ENCODE assay signal across 8 cellular contexts in genomic region chrX:107825698-107826285, GRCh38. TPM values are rescaled to one million over a fixed set of nuclear protein-coding genes. Genes with fewer than 3 reads are reported as not detected.
DNase-seq lines count a peak whose midpoint lies in the region; ATAC-seq and TF ChIP-seq lines count a peak whose summit lies in the region.

Gene MID2, plus strand, starts transcription at chrX:107825866. Its CDS starts 561 bp downstream, at chrX:107826427.

- TF ChIP-seq CTCF in mammary epithelial cell (conservative IDR thresholded peaks at IDR 0.05 in 1 of 2, IDR thresholded peaks at IDR 0.05 in 1 of 2; ENCODE audit: extremely low read depth in 1 of 2, insufficient read depth in 1 of 2, low read depth in 1 of 2, low read length in 2 of 2) = no peak
- TF ChIP-seq CTCF in spleen (IDR thresholded peaks at IDR 0.05 in 8 of 11, conservative IDR thresholded peaks at IDR 0.05 in 3 of 11) = no peak

- in situ Hi-C loops in mammary epithelial cell (cut with MboI; ENCODE audit: low sequenced_read_pairs in 2 of 2) = no loop called here

- H3K4me3 ChIP-seq in mammary epithelial cell (replicated peaks in 1 of 3; ENCODE audit: insufficient read depth in 1 of 3, low read depth in 2 of 3, low read length in 3 of 3) (peak within 1 kb of the TSS; percentile 45 to 60 (median 58)), spleen (peak within 1 kb of the TSS; percentile 27 to 70 (median 38))

- H3K4me2 ChIP-seq in mammary epithelial cell (ENCODE audit: insufficient read depth, low read depth, low read length) = peak within 1 kb of the TSS; percentile 78

- H3K79me2 ChIP-seq in mammary epithelial cell (ENCODE audit: insufficient read depth, low read length) = peaks cover 33% of the 10 kb centered on the region

- peak; percentile 20 for DNase-seq in 8988T
- DNase-seq in HT-29 (ENCODE audit: low spot score) = peak; percentile 52
- peak; percentile 13 for DNase-seq in T-helper 22 cell (ENCODE audit: low read depth)
- peak; percentile 67 for DNase-seq in mammary epithelial cell
- DNase-seq in iris pigment epithelial cell (ENCODE audit: low read depth) = peak; percentile 57
- DNase-seq in spleen = peak; percentile 80
- no peak for DNase-seq in NOMO-1 (lab: John Stamatoyannopoulos, UW; ENCODE audit: unreplicated experiment in 2 of 2)

- 27% methylated on average over 11 of the region's 43 CpGs for WGBS in mammary epithelial cell (ENCODE audit: low coverage, missing lambda C conversion rate)
- WGBS in spleen, 5 donors = 1 to 56% (median 5%) methylated on average over 4 to 43 of the region's 43 CpGs

- H3K27ac ChIP-seq in mammary epithelial cell (ENCODE audit: insufficient read depth, low read depth, low read length) = peak within 1 kb of the TSS; percentile 41
- peak within 1 kb of the TSS; percentile 66 to 87 (median 84) for H3K27ac ChIP-seq in spleen

- H3K36me3 ChIP-seq in mammary epithelial cell (ENCODE audit: insufficient read depth, low read length) = no peaks in the 10 kb centered on the region
- no peaks in the 10 kb centered on the region for H3K36me3 ChIP-seq in spleen

- H2AFZ ChIP-seq in mammary epithelial cell (ENCODE audit: low read depth, low read length) = peak within 1 kb of the TSS; percentile 85

- ATAC-seq in GM18909 (IDR thresholded peaks at IDR 0.05; ENCODE audit: poor library complexity, unreplicated experiment) = peak; percentile 43

- H3K4me1 ChIP-seq in mammary epithelial cell (ENCODE audit: insufficient read depth, low read length) (no peaks in the 10 kb centered on the region), spleen (peaks cover 0 to 8% (median 0%) of the 10 kb centered on the region in 6 donors)

- H3K9ac ChIP-seq in mammary epithelial cell (ENCODE audit: insufficient read depth, low read length) = peak within 1 kb of the TSS; percentile 59

- TF ChIP-seq POLR2A in spleen (IDR thresholded peaks at IDR 0.05) = no peak

- H3K27me3 ChIP-seq in mammary epithelial cell (ENCODE audit: insufficient read depth, low read length) (peaks cover 2% of the 10 kb centered on the region), spleen (replicated peaks in 1 of 7) (peaks cover 0 to 34% (median 0%) of the 10 kb centered on the region in 7 donors)

- BruUV-seq in mammary epithelial cell (replicated peaks; lab: Mats Ljungman, UMichigan) = no TSS peak

- dilution Hi-C loops in mammary epithelial cell (cut with HindIII; ENCODE audit: low sequenced_read_pairs) = no loop called here

- CTCF ChIA-PET in mammary epithelial cell (lab: Charles Lee; ENCODE audit: low non-redundant PET) = no interaction called here

- H3K9me3 ChIP-seq in mammary epithelial cell (replicated peaks; ENCODE audit: insufficient read depth, low read length) = no peaks in the 10 kb centered on the region
- no peaks in the 10 kb centered on the region for H3K9me3 ChIP-seq in spleen

- intact Hi-C loops in mammary epithelial cell (cut with micrococcal nuclease) (loop anchor here (1.0 to 5.0 kb wide), 2 partner anchors 42 to 48 kb away; partner anchors contain the start of gene NCBP2L), spleen (cut with DNase I; ENCODE audit: low total_unique reads) (no loop called here)

- H4K20me1 ChIP-seq in mammary epithelial cell (ENCODE audit: insufficient read depth, low read length) = no peaks in the 10 kb centered on the region

RNA-seq across cellular contexts. Expression of gene MID2, which starts in this region (rescaled TPM):
- total RNA-seq in HT-29 (2014; rRNA removed; shearing (Covaris generic)) = 0.58 and 1.2 TPM in 2 replicates
- total RNA-seq in mammary epithelial cell (10 to 100 TPM; 22.1 to 52.2 TPM), spleen (10 to 100 TPM in 6 of 7 donors, 1 to 10 TPM in 1; 9.1 to 11.9 (median 10.9) TPM)
- polyA plus RNA-seq in mammary epithelial cell (8.8 TPM), spleen (1 to 10 TPM in 1 of 3 donors, under 1 TPM in 2; 0.50 to 1.9 (median 0.72) TPM)
- 86.2 TPM for polyA minus RNA-seq in mammary epithelial cell

Comparison
In these comparisons a context has a peak if more than half of its experiments do, and no peak if none do; other contexts are left out.
1. DNase-seq: peak in 8988T (single experiment), HT-29 (single experiment), T-helper 22 cell (single experiment), mammary epithelial cell (single experiment), iris pigment epithelial cell (single experiment) and spleen (single experiment); none in NOMO-1 (0 of 2).